ENCODE assay signal across 1 cellular context in genomic region chr17:82740906-82741759, GRCh38.
TF ChIP-seq lines count a peak whose summit lies in the region.

No MANE protein-coding gene starts in this region.

TF ChIP-seq in HepG2, 621 proteins besides CTCF, POLR2A, EP300 and RAD21 (continued from another document and continues in another):
- TF ChIP-seq ZBTB4 (CRISPR knock-in tag; IDR thresholded peaks at IDR 0.05; ENCODE audit: borderline replicate concordance) (no peak; the same call in none of the 2 replicates), YEATS4 (CRISPR knock-in tag; IDR thresholded peaks at IDR 0.05; ENCODE audit: borderline replicate concordance) (peak; percentile 76; the same call in 1 of the 2 replicates), ZBTB38 (CRISPR knock-in tag; IDR thresholded peaks at IDR 0.05) (peak; percentile 87), THAP11 (CRISPR knock-in tag; IDR thresholded peaks at IDR 0.05) (peak; percentile 82), ZNF10 (CRISPR knock-in tag; IDR thresholded peaks at IDR 0.05; ENCODE audit: borderline replicate concordance, low read depth) (no peak), ZNF143 (CRISPR knock-in tag; IDR thresholded peaks at IDR 0.05) (peak; percentile 68), ZNF430 (CRISPR knock-in tag; IDR thresholded peaks at IDR 0.05) (peak; percentile 87), TBX2 (CRISPR knock-in tag; IDR thresholded peaks at IDR 0.05; ENCODE audit: borderline replicate concordance) (peak; percentile 89), REST (IDR thresholded peaks at IDR 0.05; ENCODE audit: borderline replicate concordance in 1 of 2, low read depth in 1 of 2, low read length in 2 of 2) (no peak), FLYWCH1 (CRISPR knock-in tag; IDR thresholded peaks at IDR 0.05) (peak; percentile 56; the same call in 1 of the 2 replicates), ZEB1 (IDR thresholded peaks at IDR 0.05; ENCODE audit: insufficient replicate concordance, low read depth) (no peak), NPAS2 (CRISPR knock-in tag; IDR thresholded peaks at IDR 0.05; ENCODE audit: borderline replicate concordance) (no peak), SP140L (CRISPR knock-in tag; IDR thresholded peaks at IDR 0.05; ENCODE audit: borderline replicate concordance) (no peak), DNMT1 (CRISPR knock-in tag; IDR thresholded peaks at IDR 0.05) (no peak), SSRP1 (CRISPR knock-in tag; IDR thresholded peaks at IDR 0.05) (peak; percentile 96; the same call in 1 of the 2 replicates), KLF15 (CRISPR knock-in tag; IDR thresholded peaks at IDR 0.05; ENCODE audit: borderline replicate concordance) (no peak), REL (CRISPR knock-in tag; conservative IDR thresholded peaks at IDR 0.05) (no peak), FOXO4 (CRISPR knock-in tag; conservative IDR thresholded peaks at IDR 0.05) (0 out of 2 replicates have a peak, but pooled peaks have one; percentile 66), ZSCAN12 (CRISPR knock-in tag; IDR thresholded peaks at IDR 0.05) (no peak), ZNF792 (CRISPR knock-in tag; IDR thresholded peaks at IDR 0.05) (peak; percentile 90), ZNF264 (CRISPR knock-in tag; IDR thresholded peaks at IDR 0.05) (peak; percentile 95), ZNF572 (CRISPR knock-in tag; IDR thresholded peaks at IDR 0.05) (no peak), KAT2B (IDR thresholded peaks at IDR 0.05; ENCODE audit: borderline replicate concordance, low read depth, low read length) (no peak), ZNF224 (CRISPR knock-in tag; IDR thresholded peaks at IDR 0.05) (no peak), TEAD3 (CRISPR knock-in tag; optimal IDR thresholded peaks at IDR 0.05; ENCODE audit: borderline replicate concordance) (peak; percentile 99), ZNF432 (CRISPR knock-in tag; IDR thresholded peaks at IDR 0.05; ENCODE audit: borderline replicate concordance) (no peak), ARID2 (CRISPR knock-in tag; IDR thresholded peaks at IDR 0.05; ENCODE audit: borderline replicate concordance) (0 out of 2 replicates have a peak, but pooled peaks have one; percentile 68), BORCS8-MEF2B (CRISPR knock-in tag; IDR thresholded peaks at IDR 0.05) (peak; percentile 78)
- TF ChIP-seq, protein P1, sequence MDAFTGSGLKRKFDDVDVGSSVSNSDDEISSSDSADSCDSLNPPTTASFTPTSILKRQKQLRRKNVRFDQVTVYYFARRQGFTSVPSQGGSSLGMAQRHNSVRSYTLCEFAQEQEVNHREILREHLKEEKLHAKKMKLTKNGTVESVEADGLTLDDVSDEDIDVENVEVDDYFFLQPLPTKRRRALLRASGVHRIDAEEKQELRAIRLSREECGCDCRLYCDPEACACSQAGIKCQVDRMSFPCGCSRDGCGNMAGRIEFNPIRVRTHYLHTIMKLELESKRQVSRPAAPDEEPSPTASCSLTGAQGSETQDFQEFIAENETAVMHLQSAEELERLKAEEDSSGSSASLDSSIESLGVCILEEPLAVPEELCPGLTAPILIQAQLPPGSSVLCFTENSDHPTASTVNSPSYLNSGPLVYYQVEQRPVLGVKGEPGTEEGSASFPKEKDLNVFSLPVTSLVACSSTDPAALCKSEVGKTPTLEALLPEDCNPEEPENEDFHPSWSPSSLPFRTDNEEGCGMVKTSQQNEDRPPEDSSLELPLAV (CRISPR knock-in tag; conservative IDR thresholded peaks at IDR 0.05; ENCODE audit: low read depth): no peak
- TF ChIP-seq, protein P2, sequence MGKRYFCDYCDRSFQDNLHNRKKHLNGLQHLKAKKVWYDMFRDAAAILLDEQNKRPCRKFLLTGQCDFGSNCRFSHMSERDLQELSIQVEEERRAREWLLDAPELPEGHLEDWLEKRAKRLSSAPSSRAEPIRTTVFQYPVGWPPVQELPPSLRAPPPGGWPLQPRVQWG (CRISPR knock-in tag; IDR thresholded peaks at IDR 0.05; ENCODE audit: borderline replicate concordance, low read depth): no peak
- TF ChIP-seq, protein P3, sequence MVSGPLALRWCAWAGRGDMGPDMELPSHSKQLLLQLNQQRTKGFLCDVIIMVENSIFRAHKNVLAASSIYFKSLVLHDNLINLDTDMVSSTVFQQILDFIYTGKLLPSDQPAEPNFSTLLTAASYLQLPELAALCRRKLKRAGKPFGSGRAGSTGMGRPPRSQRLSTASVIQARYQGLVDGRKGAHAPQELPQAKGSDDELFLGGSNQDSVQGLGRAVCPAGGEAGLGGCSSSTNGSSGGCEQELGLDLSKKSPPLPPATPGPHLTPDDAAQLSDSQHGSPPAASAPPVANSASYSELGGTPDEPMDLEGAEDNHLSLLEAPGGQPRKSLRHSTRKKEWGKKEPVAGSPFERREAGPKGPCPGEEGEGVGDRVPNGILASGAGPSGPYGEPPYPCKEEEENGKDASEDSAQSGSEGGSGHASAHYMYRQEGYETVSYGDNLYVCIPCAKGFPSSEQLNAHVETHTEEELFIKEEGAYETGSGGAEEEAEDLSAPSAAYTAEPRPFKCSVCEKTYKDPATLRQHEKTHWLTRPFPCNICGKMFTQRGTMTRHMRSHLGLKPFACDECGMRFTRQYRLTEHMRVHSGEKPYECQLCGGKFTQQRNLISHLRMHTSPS (CRISPR knock-in tag; IDR thresholded peaks at IDR 0.05; ENCODE audit: low read depth): 0 out of 2 replicates have a peak, but pooled peaks have one; percentile 45
- TF ChIP-seq, protein P4, sequence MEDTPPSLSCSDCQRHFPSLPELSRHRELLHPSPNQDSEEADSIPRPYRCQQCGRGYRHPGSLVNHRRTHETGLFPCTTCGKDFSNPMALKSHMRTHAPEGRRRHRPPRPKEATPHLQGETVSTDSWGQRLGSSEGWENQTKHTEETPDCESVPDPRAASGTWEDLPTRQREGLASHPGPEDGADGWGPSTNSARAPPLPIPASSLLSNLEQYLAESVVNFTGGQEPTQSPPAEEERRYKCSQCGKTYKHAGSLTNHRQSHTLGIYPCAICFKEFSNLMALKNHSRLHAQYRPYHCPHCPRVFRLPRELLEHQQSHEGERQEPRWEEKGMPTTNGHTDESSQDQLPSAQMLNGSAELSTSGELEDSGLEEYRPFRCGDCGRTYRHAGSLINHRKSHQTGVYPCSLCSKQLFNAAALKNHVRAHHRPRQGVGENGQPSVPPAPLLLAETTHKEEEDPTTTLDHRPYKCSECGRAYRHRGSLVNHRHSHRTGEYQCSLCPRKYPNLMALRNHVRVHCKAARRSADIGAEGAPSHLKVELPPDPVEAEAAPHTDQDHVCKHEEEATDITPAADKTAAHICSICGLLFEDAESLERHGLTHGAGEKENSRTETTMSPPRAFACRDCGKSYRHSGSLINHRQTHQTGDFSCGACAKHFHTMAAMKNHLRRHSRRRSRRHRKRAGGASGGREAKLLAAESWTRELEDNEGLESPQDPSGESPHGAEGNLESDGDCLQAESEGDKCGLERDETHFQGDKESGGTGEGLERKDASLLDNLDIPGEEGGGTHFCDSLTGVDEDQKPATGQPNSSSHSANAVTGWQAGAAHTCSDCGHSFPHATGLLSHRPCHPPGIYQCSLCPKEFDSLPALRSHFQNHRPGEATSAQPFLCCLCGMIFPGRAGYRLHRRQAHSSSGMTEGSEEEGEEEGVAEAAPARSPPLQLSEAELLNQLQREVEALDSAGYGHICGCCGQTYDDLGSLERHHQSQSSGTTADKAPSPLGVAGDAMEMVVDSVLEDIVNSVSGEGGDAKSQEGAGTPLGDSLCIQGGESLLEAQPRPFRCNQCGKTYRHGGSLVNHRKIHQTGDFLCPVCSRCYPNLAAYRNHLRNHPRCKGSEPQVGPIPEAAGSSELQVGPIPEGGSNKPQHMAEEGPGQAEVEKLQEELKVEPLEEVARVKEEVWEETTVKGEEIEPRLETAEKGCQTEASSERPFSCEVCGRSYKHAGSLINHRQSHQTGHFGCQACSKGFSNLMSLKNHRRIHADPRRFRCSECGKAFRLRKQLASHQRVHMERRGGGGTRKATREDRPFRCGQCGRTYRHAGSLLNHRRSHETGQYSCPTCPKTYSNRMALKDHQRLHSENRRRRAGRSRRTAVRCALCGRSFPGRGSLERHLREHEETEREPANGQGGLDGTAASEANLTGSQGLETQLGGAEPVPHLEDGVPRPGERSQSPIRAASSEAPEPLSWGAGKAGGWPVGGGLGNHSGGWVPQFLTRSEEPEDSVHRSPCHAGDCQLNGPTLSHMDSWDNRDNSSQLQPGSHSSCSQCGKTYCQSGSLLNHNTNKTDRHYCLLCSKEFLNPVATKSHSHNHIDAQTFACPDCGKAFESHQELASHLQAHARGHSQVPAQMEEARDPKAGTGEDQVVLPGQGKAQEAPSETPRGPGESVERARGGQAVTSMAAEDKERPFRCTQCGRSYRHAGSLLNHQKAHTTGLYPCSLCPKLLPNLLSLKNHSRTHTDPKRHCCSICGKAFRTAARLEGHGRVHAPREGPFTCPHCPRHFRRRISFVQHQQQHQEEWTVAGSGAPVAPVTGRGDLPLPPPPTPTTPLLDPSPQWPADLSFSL (CRISPR knock-in tag; IDR thresholded peaks at IDR 0.05): no peak
- TF ChIP-seq, protein P5, sequence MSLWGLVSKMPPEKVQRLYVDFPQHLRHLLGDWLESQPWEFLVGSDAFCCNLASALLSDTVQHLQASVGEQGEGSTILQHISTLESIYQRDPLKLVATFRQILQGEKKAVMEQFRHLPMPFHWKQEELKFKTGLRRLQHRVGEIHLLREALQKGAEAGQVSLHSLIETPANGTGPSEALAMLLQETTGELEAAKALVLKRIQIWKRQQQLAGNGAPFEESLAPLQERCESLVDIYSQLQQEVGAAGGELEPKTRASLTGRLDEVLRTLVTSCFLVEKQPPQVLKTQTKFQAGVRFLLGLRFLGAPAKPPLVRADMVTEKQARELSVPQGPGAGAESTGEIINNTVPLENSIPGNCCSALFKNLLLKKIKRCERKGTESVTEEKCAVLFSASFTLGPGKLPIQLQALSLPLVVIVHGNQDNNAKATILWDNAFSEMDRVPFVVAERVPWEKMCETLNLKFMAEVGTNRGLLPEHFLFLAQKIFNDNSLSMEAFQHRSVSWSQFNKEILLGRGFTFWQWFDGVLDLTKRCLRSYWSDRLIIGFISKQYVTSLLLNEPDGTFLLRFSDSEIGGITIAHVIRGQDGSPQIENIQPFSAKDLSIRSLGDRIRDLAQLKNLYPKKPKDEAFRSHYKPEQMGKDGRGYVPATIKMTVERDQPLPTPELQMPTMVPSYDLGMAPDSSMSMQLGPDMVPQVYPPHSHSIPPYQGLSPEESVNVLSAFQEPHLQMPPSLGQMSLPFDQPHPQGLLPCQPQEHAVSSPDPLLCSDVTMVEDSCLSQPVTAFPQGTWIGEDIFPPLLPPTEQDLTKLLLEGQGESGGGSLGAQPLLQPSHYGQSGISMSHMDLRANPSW (CRISPR knock-in tag; IDR thresholded peaks at IDR 0.05; ENCODE audit: borderline replicate concordance): peak; percentile 56; the same call in 1 of the 2 replicates
- TF ChIP-seq, protein P6, sequence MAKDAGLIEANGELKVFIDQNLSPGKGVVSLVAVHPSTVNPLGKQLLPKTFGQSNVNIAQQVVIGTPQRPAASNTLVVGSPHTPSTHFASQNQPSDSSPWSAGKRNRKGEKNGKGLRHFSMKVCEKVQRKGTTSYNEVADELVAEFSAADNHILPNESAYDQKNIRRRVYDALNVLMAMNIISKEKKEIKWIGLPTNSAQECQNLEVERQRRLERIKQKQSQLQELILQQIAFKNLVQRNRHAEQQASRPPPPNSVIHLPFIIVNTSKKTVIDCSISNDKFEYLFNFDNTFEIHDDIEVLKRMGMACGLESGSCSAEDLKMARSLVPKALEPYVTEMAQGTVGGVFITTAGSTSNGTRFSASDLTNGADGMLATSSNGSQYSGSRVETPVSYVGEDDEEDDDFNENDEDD (CRISPR knock-in tag; IDR thresholded peaks at IDR 0.05; ENCODE audit: borderline replicate concordance): peak; percentile 70; the same call in 1 of the 2 replicates
